Comparison of ENCODE assay signal across 22 cellular contexts in the genomic region with DNA sequence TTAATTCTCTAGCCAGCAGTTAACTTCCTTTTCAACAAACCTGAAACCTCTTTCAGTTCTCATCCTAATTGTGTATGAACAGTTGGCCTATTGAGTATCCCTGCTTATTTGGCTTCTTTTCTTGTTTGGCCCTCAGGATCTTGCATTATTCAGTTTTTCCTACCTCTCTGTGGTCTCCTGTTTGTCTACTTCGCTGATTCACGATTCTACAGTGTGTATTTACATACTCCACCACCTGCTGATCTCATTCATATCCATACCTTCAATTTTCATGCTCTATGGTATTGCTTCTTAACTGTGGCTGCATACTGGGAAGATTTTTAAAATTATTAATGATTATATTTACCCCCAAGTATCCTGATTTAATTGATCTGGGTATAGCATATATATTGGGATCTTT. TPM values are rescaled to one million over a fixed set of nuclear protein-coding genes. Genes with fewer than 3 reads are reported as not detected.
DNase-seq lines count a peak whose midpoint lies in the region; ATAC-seq and TF ChIP-seq lines count a peak whose summit lies in the region.
"Had no signal": no experiment of that assay in that cellular context is flagged by ENCODE, and none has a peak within 500 bp of the region (broad histone marks: within the 10 kb centered on the region; RNA-seq: fewer than 3 reads in every experiment).

No MANE protein-coding gene starts in this region.

- no peak for TF ChIP-seq POLR2A in heart left ventricle (IDR thresholded peaks at IDR 0.05)

- H3K36me3 ChIP-seq in heart left ventricle = no peaks in the 10 kb centered on the region
- H3K36me3 ChIP-seq: gastrocnemius medialis, thoracic aorta had no signal

- no peaks in the 10 kb centered on the region for H3K27me3 ChIP-seq in heart left ventricle
- H3K27me3 ChIP-seq: gastrocnemius medialis had no signal

- H3K9me3 ChIP-seq in heart left ventricle = no peaks in the 10 kb centered on the region
- H3K9me3 ChIP-seq: gastrocnemius medialis, thoracic aorta had no signal

- no peak for TF ChIP-seq CTCF in heart left ventricle (IDR thresholded peaks at IDR 0.05)

- no peak overlapping the region for H3K27ac ChIP-seq in heart left ventricle
- H3K27ac ChIP-seq: gastrocnemius medialis, thoracic aorta had no signal

- ATAC-seq in GM21825 (IDR thresholded peaks at IDR 0.05; ENCODE audit: unreplicated experiment) = no peak
- ATAC-seq in left cardiac atrium = no peak
- ATAC-seq in GM19452 (IDR thresholded peaks at IDR 0.05; ENCODE audit: unreplicated experiment) = no peak
- no peak for ATAC-seq in heart left ventricle
- ATAC-seq: CD8-positive, alpha-beta T cell; gastrocnemius medialis; Panc1; right cardiac atrium had no signal

- WGBS in heart left ventricle, 4 donors = 62 to 78% (median 72%) methylated on average over 2 of the region's 2 CpGs

- peak; percentile 88 for DNase-seq in DMS53 treated with DMSO at 0.1 percent for 48 hours (lab: John Stamatoyannopoulos, UW; ENCODE audit: unreplicated experiment)
- peak; percentile 55 for DNase-seq in NCI-H1436 (lab: John Stamatoyannopoulos, UW)
- peak; percentile 29 to 36 for DNase-seq in NCI-H526 (lab: John Stamatoyannopoulos, UW)
- DNase-seq in astrocyte of the hippocampus (ENCODE audit: low read depth, low spot score) = peak; percentile 17
- no peak for DNase-seq in left cardiac atrium
- DNase-seq in heart left ventricle = no peak
- DNase-seq: activated CD4-positive, alpha-beta memory T cell treated with anti-CD3 and anti-CD28 coated beads for 36 hours; activated naive CD4-positive, alpha-beta T cell; amygdala; CD8-positive, alpha-beta T cell; EL; gastrocnemius medialis; HCEC 1CT; mammary epithelial cell; NCI-H524; right cardiac atrium had no signal

- intact Hi-C loops in left cardiac atrium (cut with DNase I) (no loop called here), heart left ventricle (cut with DNase I) (no loop called here)

- no peaks in the 10 kb centered on the region for H3K4me1 ChIP-seq in heart left ventricle
- H3K4me1 ChIP-seq: gastrocnemius medialis had no signal

- H3K4me3 ChIP-seq in heart left ventricle = no peak overlapping the region
- H3K4me3 ChIP-seq: gastrocnemius medialis, thoracic aorta had no signal

RNA-seq across cellular contexts. Expression of gene RASSF9, which starts 56.4 kb away (rescaled TPM):
- total RNA-seq in left cardiac atrium (1 to 10 TPM; 2.1 to 2.5 TPM), heart left ventricle (10 to 100 TPM in 2 of 9 donors, 1 to 10 TPM in 7; 3.1 to 11.5 (median 5.8) TPM)
- 1 to 10 TPM in 1 of 2 donors, under 1 TPM in 1; 0.95 to 1.4 TPM for polyA plus RNA-seq in heart left ventricle
- total RNA-seq: activated CD4-positive, alpha-beta memory T cell treated with anti-CD3 and anti-CD28 coated beads for 36 hours; CD8-positive, alpha-beta T cell; T-helper 2 cell treated with Interferon-gamma antibody and Interleukin-4, amounts not matched to agents 100 ng/mL and 5 ng/mL, for 36 hours had no signal
- polyA plus RNA-seq: IgD-negative memory B cell had no signal

Comparison
In these comparisons a context has a peak if more than half of its experiments do, and no peak if none do; other contexts are left out.
1. DNase-seq: peak in DMS53 treated with DMSO at 0.1 percent for 48 hours (single experiment), NCI-H1436 (single experiment), NCI-H526 (2 of 2) and astrocyte of the hippocampus (single experiment); none in left cardiac atrium (single experiment) and heart left ventricle (0 of 5).